1 cellular context compared by ENCODE assay signal in genomic region chr3:46558184-46559029, GRCh38.
TF ChIP-seq lines count a peak whose summit lies in the region.

No MANE protein-coding gene starts in this region.

TF ChIP-seq in K562, 482 proteins besides CTCF, POLR2A, EP300 and RAD21 (continued from another document and continues in another):
- TF ChIP-seq CREB3 (tag; conservative IDR thresholded peaks at IDR 0.05; ENCODE audit: low read depth) (no peak), PHF20 (IDR thresholded peaks at IDR 0.05; ENCODE audit: partially characterized antibody) (no peak), UBTF (IDR thresholded peaks at IDR 0.05; ENCODE audit: borderline replicate concordance in 1 of 2, low read depth in 2 of 2, low read length in 2 of 2) (no peak), RB1 (IDR thresholded peaks at IDR 0.05; ENCODE audit: low read depth) (peak; percentile 70), CAMTA2 (CRISPR knock-in tag; conservative IDR thresholded peaks at IDR 0.05) (no peak), ZNF239 (CRISPR knock-in tag; IDR thresholded peaks at IDR 0.05) (no peak; the same call in 1 of the 2 replicates), ZNF518B (CRISPR knock-in tag; IDR thresholded peaks at IDR 0.05) (no peak), BHLHE40 (IDR thresholded peaks at IDR 0.05; ENCODE audit: low read length) (no peak), RBFOX2 (IDR thresholded peaks at IDR 0.05; ENCODE audit: low read depth, low read length) (no peak), POLR3A (IDR thresholded peaks at IDR 0.05; ENCODE audit: borderline replicate concordance, extremely low read depth, insufficient read depth, insufficient read length) (no peak), ZNF408 (CRISPR knock-in tag; IDR thresholded peaks at IDR 0.05; ENCODE audit: low read depth) (no peak), NFIX (CRISPR knock-in tag; IDR thresholded peaks at IDR 0.05; ENCODE audit: low read depth) (no peak), ASH1L (IDR thresholded peaks at IDR 0.05; ENCODE audit: borderline replicate concordance, low read depth, partially characterized antibody) (no peak), ZBTB49 (CRISPR knock-in tag; IDR thresholded peaks at IDR 0.05; ENCODE audit: borderline replicate concordance) (no peak), MAFK (IDR thresholded peaks at IDR 0.05; ENCODE audit: low read length) (no peak), POLR2AphosphoS5 (IDR thresholded peaks at IDR 0.05; ENCODE audit: control insufficient read depth, insufficient read depth, low read depth, low read length) (no peak), KLF6 (CRISPR knock-in tag; IDR thresholded peaks at IDR 0.05; ENCODE audit: borderline replicate concordance) (no peak), ZNF740 (CRISPR knock-in tag; IDR thresholded peaks at IDR 0.05) (no peak), ZNF740 (tag; IDR thresholded peaks at IDR 0.05) (no peak), ATF7 (IDR thresholded peaks at IDR 0.05) (peak; percentile 51; the same call in 1 of the 2 replicates), HNRNPLL (IDR thresholded peaks at IDR 0.05; ENCODE audit: low read depth, low read length, poor library complexity, severe bottlenecking) (no peak), RBM39 (optimal IDR thresholded peaks at IDR 0.05; ENCODE audit: low read depth, low read length) (no peak), FOXJ3 (CRISPR knock-in tag; IDR thresholded peaks at IDR 0.05) (no peak), ARID4B (CRISPR knock-in tag; IDR thresholded peaks at IDR 0.05) (no peak), ATF4 (CRISPR knock-in tag; IDR thresholded peaks at IDR 0.05) (peak; percentile 44; the same call in 1 of the 2 replicates), TSHZ1 (CRISPR knock-in tag; IDR thresholded peaks at IDR 0.05) (no peak), NONO (IDR thresholded peaks at IDR 0.05; ENCODE audit: low read depth in 2 of 2, low read length in 1 of 2) (no peak), ZNF12 (CRISPR knock-in tag; IDR thresholded peaks at IDR 0.05) (no peak), ZNF57 (CRISPR knock-in tag; IDR thresholded peaks at IDR 0.05) (no peak), MITF (IDR thresholded peaks at IDR 0.05) (no peak), SMARCC2 (IDR thresholded peaks at IDR 0.05; ENCODE audit: low read depth) (no peak), ZBTB2 (IDR thresholded peaks at IDR 0.05) (peak; percentile 97), FOXJ2 (tag; IDR thresholded peaks at IDR 0.05) (no peak), HNRNPK (IDR thresholded peaks at IDR 0.05; ENCODE audit: low read depth, low read length, poor library complexity, severe bottlenecking) (no peak), ZNF217 (CRISPR knock-in tag; IDR thresholded peaks at IDR 0.05) (no peak)
